1 cellular context compared by ENCODE assay signal in the genomic region with DNA sequence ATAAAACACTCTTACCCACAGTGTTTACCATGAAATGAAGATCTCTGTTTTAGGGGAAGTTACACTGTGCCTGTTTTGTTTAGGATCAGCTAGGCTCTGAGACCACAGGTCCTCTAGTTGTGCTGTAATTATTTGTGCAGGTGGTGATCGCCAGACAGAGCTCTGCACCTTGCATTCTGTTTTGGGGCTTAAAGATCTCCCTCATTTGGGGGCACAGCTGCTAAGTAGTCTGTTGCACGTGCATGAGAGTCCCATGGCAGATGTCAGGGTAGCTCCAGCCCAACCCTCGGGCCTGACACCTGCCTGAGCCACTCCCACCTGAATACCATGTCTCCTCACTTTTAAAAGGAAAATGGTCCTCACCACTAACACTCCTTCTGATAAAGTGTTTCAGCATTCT.
TF ChIP-seq lines count a peak whose summit lies in the region.

No MANE protein-coding gene starts in this region.

TF ChIP-seq in GM23338, 12 proteins besides CTCF, POLR2A, EP300 and RAD21:
- TF ChIP-seq, protein P1, sequence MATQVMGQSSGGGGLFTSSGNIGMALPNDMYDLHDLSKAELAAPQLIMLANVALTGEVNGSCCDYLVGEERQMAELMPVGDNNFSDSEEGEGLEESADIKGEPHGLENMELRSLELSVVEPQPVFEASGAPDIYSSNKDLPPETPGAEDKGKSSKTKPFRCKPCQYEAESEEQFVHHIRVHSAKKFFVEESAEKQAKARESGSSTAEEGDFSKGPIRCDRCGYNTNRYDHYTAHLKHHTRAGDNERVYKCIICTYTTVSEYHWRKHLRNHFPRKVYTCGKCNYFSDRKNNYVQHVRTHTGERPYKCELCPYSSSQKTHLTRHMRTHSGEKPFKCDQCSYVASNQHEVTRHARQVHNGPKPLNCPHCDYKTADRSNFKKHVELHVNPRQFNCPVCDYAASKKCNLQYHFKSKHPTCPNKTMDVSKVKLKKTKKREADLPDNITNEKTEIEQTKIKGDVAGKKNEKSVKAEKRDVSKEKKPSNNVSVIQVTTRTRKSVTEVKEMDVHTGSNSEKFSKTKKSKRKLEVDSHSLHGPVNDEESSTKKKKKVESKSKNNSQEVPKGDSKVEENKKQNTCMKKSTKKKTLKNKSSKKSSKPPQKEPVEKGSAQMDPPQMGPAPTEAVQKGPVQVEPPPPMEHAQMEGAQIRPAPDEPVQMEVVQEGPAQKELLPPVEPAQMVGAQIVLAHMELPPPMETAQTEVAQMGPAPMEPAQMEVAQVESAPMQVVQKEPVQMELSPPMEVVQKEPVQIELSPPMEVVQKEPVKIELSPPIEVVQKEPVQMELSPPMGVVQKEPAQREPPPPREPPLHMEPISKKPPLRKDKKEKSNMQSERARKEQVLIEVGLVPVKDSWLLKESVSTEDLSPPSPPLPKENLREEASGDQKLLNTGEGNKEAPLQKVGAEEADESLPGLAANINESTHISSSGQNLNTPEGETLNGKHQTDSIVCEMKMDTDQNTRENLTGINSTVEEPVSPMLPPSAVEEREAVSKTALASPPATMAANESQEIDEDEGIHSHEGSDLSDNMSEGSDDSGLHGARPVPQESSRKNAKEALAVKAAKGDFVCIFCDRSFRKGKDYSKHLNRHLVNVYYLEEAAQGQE (IDR thresholded peaks at IDR 0.05; ENCODE audit: unreplicated experiment) = no peak
- TF ChIP-seq EZH2 (IDR thresholded peaks at IDR 0.05; ENCODE audit: low read depth, unreplicated experiment) = no peak
- TF ChIP-seq, protein P2, sequence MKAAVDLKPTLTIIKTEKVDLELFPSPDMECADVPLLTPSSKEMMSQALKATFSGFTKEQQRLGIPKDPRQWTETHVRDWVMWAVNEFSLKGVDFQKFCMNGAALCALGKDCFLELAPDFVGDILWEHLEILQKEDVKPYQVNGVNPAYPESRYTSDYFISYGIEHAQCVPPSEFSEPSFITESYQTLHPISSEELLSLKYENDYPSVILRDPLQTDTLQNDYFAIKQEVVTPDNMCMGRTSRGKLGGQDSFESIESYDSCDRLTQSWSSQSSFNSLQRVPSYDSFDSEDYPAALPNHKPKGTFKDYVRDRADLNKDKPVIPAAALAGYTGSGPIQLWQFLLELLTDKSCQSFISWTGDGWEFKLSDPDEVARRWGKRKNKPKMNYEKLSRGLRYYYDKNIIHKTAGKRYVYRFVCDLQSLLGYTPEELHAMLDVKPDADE (IDR thresholded peaks at IDR 0.05) = no peak
- no peak for TF ChIP-seq CREB1 (CRISPR knock-in tag; IDR thresholded peaks at IDR 0.05; ENCODE audit: low read depth)
- no peak for TF ChIP-seq POLR2AphosphoS5 (IDR thresholded peaks at IDR 0.05; ENCODE audit: low read depth)
TF ChIP-seq in GM23338: peak in this region for 0.
